In the genomic region with DNA sequence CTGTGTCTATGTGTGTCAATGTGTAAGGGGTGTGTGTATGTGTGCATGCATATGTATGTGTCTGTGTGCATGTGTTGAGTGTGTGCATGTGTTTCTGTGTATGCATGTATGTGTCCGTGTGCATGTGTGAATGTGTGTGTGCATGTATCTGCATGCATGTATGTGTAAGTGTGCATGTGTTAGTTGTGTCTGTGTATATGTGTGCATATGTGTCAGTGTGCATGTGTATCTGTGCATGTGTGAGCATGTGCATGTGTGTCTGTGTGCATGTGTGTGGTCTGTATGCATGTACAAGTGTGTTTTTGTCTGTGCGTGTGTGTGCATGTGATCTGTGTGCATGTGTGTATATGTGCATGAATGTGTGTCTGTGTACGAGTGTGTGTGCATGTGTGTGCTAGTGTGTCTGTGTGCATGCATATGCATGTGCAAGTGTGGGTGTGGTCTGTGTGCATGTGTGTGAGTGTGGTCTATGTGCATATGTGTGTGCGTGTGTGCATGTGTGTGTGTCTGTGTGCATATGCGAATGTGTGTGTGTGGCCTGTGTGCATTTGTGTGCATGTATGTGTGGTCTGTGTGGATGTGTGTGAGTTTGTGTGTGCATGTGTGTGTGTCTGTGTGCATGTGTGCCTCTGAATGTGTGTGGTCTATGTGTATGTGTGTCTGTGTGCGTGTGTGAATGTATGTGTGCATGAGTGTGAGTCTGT, we compare ENCODE assay signal across 34 cellular contexts. TPM values are rescaled to one million over a fixed set of nuclear protein-coding genes. Genes with fewer than 3 reads are reported as not detected.
"Had no signal": no experiment of that assay in that cellular context is flagged by ENCODE, and none has a peak within 500 bp of the region (broad histone marks: within the 10 kb centered on the region; RNA-seq: fewer than 3 reads in every experiment).

No MANE protein-coding gene starts in this region.

- H3K4me1 ChIP-seq: colonic mucosa, esophagus muscularis mucosa, foreskin keratinocyte, gastroesophageal sphincter, heart left ventricle, lower lobe of right lung, prostate gland, right atrium auricular region, suprapubic skin, transverse colon had no signal

- FAIRE-seq: endothelial cell of umbilical vein, islet of Langerhans had no signal

- H3K4me3 ChIP-seq: colonic mucosa, esophagus muscularis mucosa, gastroesophageal sphincter, heart left ventricle, lower lobe of right lung, prostate gland, right atrium auricular region, smooth muscle cell, suprapubic skin, transverse colon had no signal

- DNase-seq: colonic mucosa; effector memory CD4-positive, alpha-beta T cell; foreskin keratinocyte; heart left ventricle; hippocampal formation; kidney glomerular epithelial cell; left colon; left ventricle myocardium superior; lower lobe of right lung; natural killer cell; stimulated activated CD4-positive, alpha-beta T cell treated with anti-CD3 and anti-CD28 coated beads, Interleukin-12 subunit alpha, Interleukin-12 subunit beta, amount 100 ng/mL, for 4 hours; stimulated activated CD4-positive, alpha-beta T cell treated with anti-CD3 and anti-CD28 coated beads, Interleukin-1b, Interleukin-23, amount 100 ng/mL, for 48 hours; stimulated activated CD4-positive, alpha-beta T cell treated with anti-CD3 and anti-CD28 coated beads, Interleukin-4, amount 100 ng/mL, for 1 hour; stimulated activated CD8-positive, alpha-beta memory T cell treated with anti-CD3 and anti-CD28 coated beads, Interleukin-4, amount 100 ng/mL, for 48 hours; stimulated activated naive CD4-positive, alpha-beta T cell; stimulated activated naive CD8-positive, alpha-beta T cell treated with anti-CD3 and anti-CD28 coated beads, Interleukin-15, amount 100 ng/mL, for 72 hours; transverse colon had no signal

- H3K36me3 ChIP-seq: colonic mucosa, esophagus muscularis mucosa, gastroesophageal sphincter, heart left ventricle, lower lobe of right lung, neutrophil, prostate gland, right atrium auricular region, suprapubic skin, transverse colon had no signal

- H3K27me3 ChIP-seq: colonic mucosa, right atrium auricular region had no signal

- ATAC-seq: foreskin keratinocyte; gastroesophageal sphincter; heart left ventricle; left colon; left ventricle myocardium superior; lower lobe of right lung; sciatic nerve; stimulated activated naive CD8-positive, alpha-beta T cell treated with anti-CD3 and anti-CD28 coated beads, Interleukin-15, amount 100 ng/mL, for 72 hours had no signal

- H3K9me3 ChIP-seq: colonic mucosa, prostate gland had no signal

- H3K27ac ChIP-seq: colonic mucosa, esophagus muscularis mucosa, foreskin keratinocyte, gastroesophageal sphincter, heart left ventricle, lower lobe of right lung, neutrophil, prostate gland, right atrium auricular region, suprapubic skin, transverse colon had no signal

- H3K4me2 ChIP-seq: smooth muscle cell had no signal

RNA-seq across cellular contexts. Expression of a gene that starts 9.6 kb away (rescaled TPM):
- total RNA-seq: chondrocyte, endothelial cell of umbilical vein, epithelial cell of proximal tubule, esophagus muscularis mucosa, fibroblast of lung, foreskin keratinocyte, gastroesophageal sphincter, heart left ventricle, left ventricle myocardium superior, lower lobe of right lung, mononuclear cell, natural killer cell, osteoblast, sciatic nerve, suprapubic skin, ureter had no signal
- polyA plus RNA-seq: endothelial cell of umbilical vein, fibroblast of lung, foreskin keratinocyte had no signal

RNA-seq across cellular contexts. Expression of a gene that starts 36.5 kb away (rescaled TPM):
- total RNA-seq: chondrocyte, colonic mucosa, endothelial cell of umbilical vein, epithelial cell of proximal tubule, fibroblast of lung, foreskin keratinocyte, gastroesophageal sphincter, left colon, left ventricle myocardium superior, lower lobe of right lung, natural killer cell, osteoblast, prostate gland, right atrium auricular region, smooth muscle cell, suprapubic skin, transverse colon, ureter had no signal
- polyA plus RNA-seq: endothelial cell of umbilical vein, fibroblast of lung, foreskin keratinocyte, heart left ventricle, neural cell had no signal
